Comparison of ENCODE assay signal across 9 cellular contexts in the genomic region with DNA sequence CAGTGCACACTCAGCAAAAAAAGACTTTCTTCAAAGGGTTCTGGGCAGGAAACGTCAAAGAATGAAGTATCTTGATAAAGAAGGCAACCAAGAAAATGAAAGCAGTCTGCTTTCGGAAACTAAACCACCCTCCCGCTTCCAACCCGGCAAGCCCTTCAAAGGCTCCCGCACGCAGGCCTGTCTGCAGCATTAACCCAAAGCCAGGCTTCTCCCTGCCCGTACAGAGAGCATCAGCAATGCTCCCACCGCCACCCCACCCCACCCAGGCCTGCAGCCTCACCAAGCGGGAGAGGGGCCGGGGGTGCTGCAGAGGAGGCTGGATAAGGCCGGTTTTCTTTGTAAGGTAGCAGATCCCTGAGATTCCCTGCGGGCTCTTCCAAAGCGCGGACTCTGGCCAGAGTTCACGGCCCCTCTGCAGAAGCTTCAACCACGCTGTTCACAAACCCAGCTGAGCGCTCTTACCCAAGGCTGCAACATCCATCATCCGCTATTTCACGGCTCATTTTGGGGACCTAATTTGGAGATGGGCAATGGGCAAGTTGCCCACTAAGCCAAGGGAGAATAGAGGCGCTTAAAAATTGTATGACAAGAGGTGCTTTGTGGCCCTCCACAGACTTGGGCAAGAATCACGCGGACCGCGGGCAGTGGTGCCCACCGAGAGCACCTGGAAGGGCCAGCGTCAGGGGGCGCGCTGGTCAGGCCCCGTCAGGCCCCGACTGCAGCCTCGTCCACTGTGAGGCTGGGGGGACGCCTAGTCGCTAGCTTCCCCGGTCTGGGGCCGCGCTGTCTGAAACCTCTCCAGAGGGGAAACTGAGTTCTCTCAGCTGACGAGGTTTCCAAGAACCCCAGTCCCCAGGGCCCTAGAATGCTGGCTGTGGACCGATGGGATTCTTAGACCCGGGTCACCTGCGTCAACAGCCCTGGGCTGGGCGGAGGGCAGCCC.
DNase-seq lines count a peak whose midpoint lies in the region; ATAC-seq and TF ChIP-seq lines count a peak whose summit lies in the region.
"Had no signal": no experiment of that assay in that cellular context is flagged by ENCODE, and none has a peak within 500 bp of the region (broad histone marks: within the 10 kb centered on the region; RNA-seq: fewer than 3 reads in every experiment).

No MANE protein-coding gene starts in this region.

- CTCF ChIA-PET in GM10248 (lab: Yijun Ruan, JAX), result no interaction called here

- ATAC-seq in HG03460 (IDR thresholded peaks at IDR 0.05; ENCODE audit: unreplicated experiment), result peak; percentile 59
- ATAC-seq in HG03159 (IDR thresholded peaks at IDR 0.05; ENCODE audit: unreplicated experiment), result no peak
- ATAC-seq in HG03135 (IDR thresholded peaks at IDR 0.05; ENCODE audit: unreplicated experiment), result no peak
- no peak for ATAC-seq in HG03457 (IDR thresholded peaks at IDR 0.05; ENCODE audit: unreplicated experiment)

- no peaks in the 10 kb centered on the region for H3K36me3 Mint-ChIP-seq in neural progenitor cell
- H3K36me3 Mint-ChIP-seq: brain had no signal

- H2AFZ ChIP-seq in neural progenitor cell (replicated peaks), result no peak overlapping the region

- no peaks in the 10 kb centered on the region for H3K9me3 ChIP-seq in neural progenitor cell (ENCODE audit: low read depth)

- no peaks in the 10 kb centered on the region for H3K4me1 ChIP-seq in neural progenitor cell

- peaks cover 18% of the 10 kb centered on the region for H3K4me1 Mint-ChIP-seq in neural progenitor cell

- peak overlapping the region; percentile 53 for H3K27ac Mint-ChIP-seq in neural progenitor cell

- no peaks in the 10 kb centered on the region for H3K79me2 ChIP-seq in neural progenitor cell (ENCODE audit: low read depth)

- DNase-seq in GM10248 (ENCODE audit: extremely low spot score), result peak; percentile 55
- peak; percentile 46 for DNase-seq in activated T-helper 9 cell treated with anti-CD3 and anti-CD28 coated beads, Interleukin-2, amount 50 U/mL, for 16 hours (ENCODE audit: low read depth)
- no peak for DNase-seq in neural progenitor cell (ENCODE audit: low spot score)
- no peak for DNase-seq in GM03348 (ENCODE audit: low spot score)

- no peak overlapping the region for H3K4me3 Mint-ChIP-seq in neural progenitor cell

- H3K9ac ChIP-seq in neural progenitor cell, result no peak overlapping the region

- no peaks in the 10 kb centered on the region for H3F3A ChIP-seq in neural progenitor cell (ENCODE audit: low read depth)

- H3K27me3 ChIP-seq in neural progenitor cell, result no peaks in the 10 kb centered on the region

- H4K20me1 ChIP-seq in neural progenitor cell (ENCODE audit: low read depth), result no peaks in the 10 kb centered on the region

- H3K36me3 ChIP-seq in neural progenitor cell, result no peaks in the 10 kb centered on the region

- H3K27me3 Mint-ChIP-seq in neural progenitor cell (ENCODE audit: insufficient read depth, low read depth), result peaks cover 10% of the 10 kb centered on the region

- H3K4me2 ChIP-seq in neural progenitor cell, result no peak overlapping the region

- H3K27ac ChIP-seq in neural progenitor cell, result no peak overlapping the region

- H3K4me3 ChIP-seq in neural progenitor cell, result no peak overlapping the region

- H3K9me3 Mint-ChIP-seq in neural progenitor cell, result peaks cover 6% of the 10 kb centered on the region

- TF ChIP-seq CTCF in GM10248 (IDR thresholded peaks at IDR 0.05; ENCODE audit: control extremely low read depth, extremely low read depth, low read depth, missing control alignments) (no peak), neural progenitor cell (IDR thresholded peaks at IDR 0.05) (no peak)

- POLR2A ChIA-PET in GM10248 (lab: Yijun Ruan, JAX), result no interaction called here

Comparison
In these comparisons a context has a peak if more than half of its experiments do, and no peak if none do; other contexts are left out.
1. DNase-seq: peak in GM10248 (single experiment) and activated T-helper 9 cell treated with anti-CD3 and anti-CD28 coated beads, Interleukin-2, amount 50 U/mL, for 16 hours (single experiment); none in neural progenitor cell (single experiment) and GM03348 (single experiment).